ENCODE assay signal across 11 cellular contexts in genomic region chrX:13699183-13699826, GRCh38. TPM values are rescaled to one million over a fixed set of nuclear protein-coding genes. Genes with fewer than 3 reads are reported as not detected.
DNase-seq lines count a peak whose midpoint lies in the region; ATAC-seq and TF ChIP-seq lines count a peak whose summit lies in the region.
"Had no signal": no experiment of that assay in that cellular context is flagged by ENCODE, and none has a peak within 500 bp of the region (broad histone marks: within the 10 kb centered on the region; RNA-seq: fewer than 3 reads in every experiment).

No MANE protein-coding gene starts in this region.

- no peaks in the 10 kb centered on the region for H3K27me3 ChIP-seq in neuronal stem cell (ENCODE audit: control insufficient read depth in 3 of 3, insufficient read depth in 3 of 3, low read depth in 1 of 3, low read length in 3 of 3)
- H3K27me3 ChIP-seq: tibial nerve had no signal

- intact Hi-C loops in left colon (cut with DNase I, micrococcal nuclease) = no loop called here

- DNase-seq in GM12865 (ENCODE audit: low read depth) = peak; percentile 49
- DNase-seq in RPMI7951 (ENCODE audit: low read depth) = peak; percentile 16
- DNase-seq in left colon = peak; percentile 43 to 54
- no peak for DNase-seq in glomerular visceral epithelial cell (ENCODE audit: extremely low spot score)
- no peak for DNase-seq in activated gamma-delta T cell treated with Interleukin-2 at 50 U/mL for 16 hours
- DNase-seq in neuronal stem cell (ENCODE audit: low spot score) = no peak
- no peak for DNase-seq in NCI-H2081 treated with DMSO at 0.1 percent for 48 hours (lab: John Stamatoyannopoulos, UW)
- DNase-seq: MM.1S had no signal

- no peak overlapping the region for H3K14ac ChIP-seq in neuronal stem cell (ENCODE audit: low read length)

- no peak overlapping the region for H4K91ac ChIP-seq in neuronal stem cell (ENCODE audit: low read depth, low read length, poor library complexity)

- H3K36me3 ChIP-seq in neuronal stem cell (replicated peaks in 1 of 2; ENCODE audit: control insufficient read depth in 2 of 2, insufficient read depth in 2 of 2, low read length in 2 of 2) = peaks cover 0 to 15% of the 10 kb centered on the region in 2 donors
- H3K36me3 ChIP-seq: tibial nerve had no signal

- H3K4me3 ChIP-seq in GM12865 (ENCODE audit: low read depth, low read length) (peak overlapping the region; percentile 20; the same call in 1 of the 2 replicates), neuronal stem cell (ENCODE audit: low read length in 2 of 2) (no peak overlapping the region)
- H3K4me3 ChIP-seq: tibial nerve had no signal

- H3K4me1 ChIP-seq in neuronal stem cell (ENCODE audit: control insufficient read depth in 2 of 2, insufficient read depth in 1 of 2, low read depth in 1 of 2, low read length in 2 of 2) = peaks cover 0 to 4% of the 10 kb centered on the region in 2 donors

- H3K18ac ChIP-seq in neuronal stem cell (ENCODE audit: low read length) = no peak overlapping the region

- no peak overlapping the region for H3K27ac ChIP-seq in neuronal stem cell (replicated peaks; ENCODE audit: low read length)
- H3K27ac ChIP-seq: tibial nerve had no signal

- H2AK5ac ChIP-seq in neuronal stem cell (ENCODE audit: low read depth, low read length) = no peak overlapping the region

- H3K4me2 ChIP-seq in neuronal stem cell (ENCODE audit: insufficient read depth, low read length, poor library complexity, severe bottlenecking) = no peak overlapping the region

- no peak overlapping the region for H3K23ac ChIP-seq in neuronal stem cell (ENCODE audit: low read depth, low read length, poor library complexity)

- no peak overlapping the region for H2BK5ac ChIP-seq in neuronal stem cell (ENCODE audit: low read length)

- no peak overlapping the region for H2BK12ac ChIP-seq in neuronal stem cell (ENCODE audit: low read length)

- ATAC-seq in GM21576 (IDR thresholded peaks at IDR 0.05; ENCODE audit: unreplicated experiment) (peak; percentile 45), left colon (peak; percentile 91)
- ATAC-seq: WTC11 had no signal

- no peak overlapping the region for H2BK120ac ChIP-seq in neuronal stem cell (ENCODE audit: low read depth, low read length)

- H3K9ac ChIP-seq in neuronal stem cell (ENCODE audit: low read depth, low read length, poor library complexity) = no peak overlapping the region

- H2BK15ac ChIP-seq in neuronal stem cell (ENCODE audit: low read length) = no peak overlapping the region

- TF ChIP-seq CTCF in GM12865 (IDR thresholded peaks at IDR 0.05; ENCODE audit: insufficient read depth, low read depth, low read length, missing control alignments) = no peak

- no CpG with 5 or more reads among the region's 7 CpGs for WGBS in neuronal stem cell (ENCODE audit: extremely low coverage in 2 of 2, insufficient read length in 2 of 2, insufficient replicate concordance in 1 of 2), 2 donors

- H2AFZ ChIP-seq in neuronal stem cell (ENCODE audit: low read length) = no peak overlapping the region

- peaks cover 3% of the 10 kb centered on the region for H3K79me1 ChIP-seq in neuronal stem cell (ENCODE audit: low read depth, low read length)

- H3K4ac ChIP-seq in neuronal stem cell (ENCODE audit: low read length) = no peak overlapping the region

- H4K8ac ChIP-seq in neuronal stem cell (ENCODE audit: low read depth, low read length) = no peak overlapping the region

- H3K9me3 ChIP-seq in neuronal stem cell (replicated peaks in 1 of 2; ENCODE audit: control insufficient read depth in 2 of 2, insufficient read depth in 1 of 2, low read depth in 1 of 2, low read length in 2 of 2) = no peaks in the 10 kb centered on the region
- H3K9me3 ChIP-seq: tibial nerve had no signal

RNA-seq across cellular contexts. Expression of gene RAB9A, which starts 10.4 kb away (rescaled TPM):
- total RNA-seq in RPMI7951 (2014; rRNA removed; shearing (Covaris generic)) = 30.9 and 33.4 TPM in 2 replicates
- 10 to 100 TPM; 28.0 to 70.6 TPM for total RNA-seq in left colon
- polyA plus RNA-seq in neuronal stem cell (2013, experiment 1 of 2) = 14.9 TPM
- 15.2 TPM for polyA plus RNA-seq in neuronal stem cell (2013, experiment 2 of 2)

RNA-seq across cellular contexts. Expression of gene TRAPPC2, which starts 35.1 kb away (rescaled TPM):
- 20.4 and 21.6 TPM in 2 replicates for total RNA-seq in RPMI7951 (2014; rRNA removed; shearing (Covaris generic))
- 10 to 100 TPM; 21.7 TPM for total RNA-seq in left colon
- 8.2 TPM for polyA plus RNA-seq in neuronal stem cell (2013, experiment 1 of 2)
- 9.0 TPM for polyA plus RNA-seq in neuronal stem cell (2013, experiment 2 of 2)

RNA-seq across cellular contexts. Expression of gene OFD1, which starts 35.2 kb away (rescaled TPM):
- total RNA-seq in RPMI7951 (2014; rRNA removed; shearing (Covaris generic)) = 8.3 and 9.7 TPM in 2 replicates
- 10 to 100 TPM; 27.7 to 36.3 TPM for total RNA-seq in left colon
- 21.9 TPM for polyA plus RNA-seq in neuronal stem cell (2013, experiment 1 of 2)
- 24.0 TPM for polyA plus RNA-seq in neuronal stem cell (2013, experiment 2 of 2)

RNA-seq across cellular contexts. Expression of gene TCEANC, which starts 46.4 kb away (rescaled TPM):
- 0.88 and 1.7 TPM in 2 replicates for total RNA-seq in RPMI7951 (2014; rRNA removed; shearing (Covaris generic))
- total RNA-seq in left colon = 1 to 10 TPM; 2.2 to 4.3 TPM
- polyA plus RNA-seq in neuronal stem cell (2013, experiment 1 of 2) = 1.9 TPM
- 1.9 TPM for polyA plus RNA-seq in neuronal stem cell (2013, experiment 2 of 2)

Comparison
In these comparisons a context has a peak if more than half of its experiments do, and no peak if none do; other contexts are left out.
1. DNase-seq: peak in GM12865 (single experiment), RPMI7951 (single experiment) and left colon (2 of 2); none in glomerular visceral epithelial cell (single experiment), activated gamma-delta T cell treated with Interleukin-2 at 50 U/mL for 16 hours (single experiment), neuronal stem cell (single experiment) and NCI-H2081 treated with DMSO at 0.1 percent for 48 hours (single experiment).